22 cellular contexts compared by ENCODE assay signal in genomic region chr14:59236195-59236594, GRCh38. TPM values are rescaled to one million over a fixed set of nuclear protein-coding genes. Genes with fewer than 3 reads are reported as not detected.
A peak's percentile ranks its signal among the peaks of the same experiment; 100 is the strongest.
DNase-seq lines count a peak whose midpoint lies in the region; ATAC-seq, FAIRE-seq and TF ChIP-seq lines count a peak whose summit lies in the region.
"Had no signal": no experiment of that assay in that cellular context is flagged by ENCODE, and none has a peak within 500 bp of the region (broad histone marks: within the 10 kb centered on the region; RNA-seq: fewer than 3 reads in every experiment).

No MANE protein-coding gene starts in this region.

- no peak for TF ChIP-seq EP300 in K562 (IDR thresholded peaks at IDR 0.05; ENCODE audit: low read length)
- TF ChIP-seq EP300 in SK-N-SH (IDR thresholded peaks at IDR 0.05; ENCODE audit: borderline replicate concordance in 1 of 2, low read depth in 1 of 2, low read length in 1 of 2) = no peak

- TF ChIP-seq RAD21 in K562 (CRISPR knock-in tag; conservative IDR thresholded peaks at IDR 0.05 in 1 of 2, IDR thresholded peaks at IDR 0.05 in 1 of 2) (no peak), SK-N-SH (IDR thresholded peaks at IDR 0.05; ENCODE audit: low read length) (no peak)

- WGBS in K562 (ENCODE audit: insufficient coverage, low coverage, missing lambda C conversion rate) = 46% methylated on average over 4 of the region's 4 CpGs
- 39 to 47% (median 45%) methylated on average over 4 of the region's 4 CpGs for WGBS in heart left ventricle, 4 donors
- 73% methylated on average over 4 of the region's 4 CpGs for WGBS in SK-N-SH (ENCODE audit: low lambda C conversion rate)

- no TSS peak for BruUV-seq in K562 (replicated peaks; lab: Mats Ljungman, UMichigan)

- no peak overlapping the region for H2AFZ ChIP-seq in K562 (ENCODE audit: low read depth, low read length)
- H2AFZ ChIP-seq in SK-N-SH (ENCODE audit: low read depth) = no peak overlapping the region

- FAIRE-seq in K562 (lab: Jason Lieb, UNC) = no peak
- FAIRE-seq: RCC 7860 had no signal

- H3K36me3 ChIP-seq in K562 (ENCODE audit: control insufficient read depth, insufficient read depth, low read length) = no peaks in the 10 kb centered on the region
- H3K36me3 ChIP-seq in heart left ventricle = no peaks in the 10 kb centered on the region
- H3K36me3 ChIP-seq in SK-N-SH (replicated peaks in 1 of 2; ENCODE audit: control insufficient read depth in 1 of 2, insufficient read depth in 2 of 2, low read length in 1 of 2) = peaks cover 0 to under 1% of the 10 kb centered on the region in 2 experiments
- H3K36me3 ChIP-seq: BLaER1 had no signal

- H3K9me2 ChIP-seq in SK-N-SH = no peaks in the 10 kb centered on the region

- H3K4me1 ChIP-seq in K562 (replicated peaks in 1 of 2; ENCODE audit: control insufficient read depth in 2 of 2, insufficient read depth in 2 of 2, low read length in 2 of 2) = no peaks in the 10 kb centered on the region; a peak in 1 of 5 replicates
- H3K4me1 ChIP-seq in heart left ventricle = peaks cover 3 to 66% (median 47%) of the 10 kb centered on the region in 12 donors
- H3K4me1 ChIP-seq in SK-N-SH (ENCODE audit: control insufficient read depth in 1 of 2, insufficient read depth in 2 of 2, low read depth in 1 of 2, low read length in 1 of 2) = peaks cover 0 to 15% of the 10 kb centered on the region in 2 experiments; a peak in 2 of 4 replicates

- H3K4me3 ChIP-seq in K562 = no peak overlapping the region
- no peak overlapping the region for H3K4me3 ChIP-seq in heart left ventricle
- no peak overlapping the region for H3K4me3 ChIP-seq in SK-N-SH (ENCODE audit: low read depth in 2 of 2, low read length in 1 of 2)
- H3K4me3 ChIP-seq: BLaER1 had no signal

- DNase-seq in K562 (ENCODE audit: extremely low read depth in 1 of 4, low spot score in 3 of 4) (no peak), heart left ventricle (peak in 1 of 5 donors; percentile 33), kidney tubule cell (ENCODE audit: low spot score) (peak; percentile 15), glomerular visceral epithelial cell (ENCODE audit: extremely low spot score) (no peak), A172 (ENCODE audit: low spot score) (no peak), SK-N-SH (no peak)
- DNase-seq in activated CD8-positive, alpha-beta memory T cell treated with anti-CD3 and anti-CD28 coated beads, Interleukin-2, amount 50 U/mL, for 4 hours = no peak
- DNase-seq: ACHN; CD4-positive, alpha-beta T cell; COR-L47; DMS 273 treated with DMSO at 0.1 percent for 48 hours; DMS79 treated with DMSO at 0.1 percent for 48 hours; HCEC 1CT; Karpas-422; NCI-H1694; NCI-H2081; NCI-H2171; NCI-H345; NCI-H524 treated with DMSO at 0.1 percent for 48 hours; NCI-H82 had no signal

- CTCF ChIA-PET in K562 (lab: Yijun Ruan, JAX; ENCODE audit: low intra/inter-chr PET ratio) = no interaction called here
- CTCF ChIA-PET in SK-N-SH (lab: Yijun Ruan, JAX) = no interaction called here

- no peaks in the 10 kb centered on the region for H3F3A ChIP-seq in SK-N-SH (replicated peaks; ENCODE audit: insufficient read depth)

- in situ Hi-C loops in K562 (cut with MboI) = no loop called here

- TF ChIP-seq POLR2A in K562 (conservative IDR thresholded peaks at IDR 0.05) (no peak), heart left ventricle (IDR thresholded peaks at IDR 0.05) (no peak)

- H3K4me2 ChIP-seq in K562 (ENCODE audit: insufficient read depth, low read length) (no peak overlapping the region), SK-N-SH (no peak overlapping the region)
- H3K4me2 ChIP-seq: BLaER1 had no signal

- H3K27ac ChIP-seq in K562 (ENCODE audit: extremely low read depth, low read depth, low read length) = no peak overlapping the region
- H3K27ac ChIP-seq in heart left ventricle = peak overlapping the region in 11 of 12 donors; percentile 13 to 50 (median 27)
- H3K27ac ChIP-seq in SK-N-SH (ENCODE audit: low read depth in 2 of 2, low read length in 1 of 2) = no peak overlapping the region
- H3K27ac ChIP-seq: BLaER1 had no signal

- POLR2A ChIA-PET in K562 (lab: Yijun Ruan, JAX) (interaction anchor here (0.6 kb wide), 1 partner anchor 46 kb away, joined by 3 read pairs; no protein-coding TSS in a partner anchor), SK-N-SH (lab: Yijun Ruan, JAX) (no interaction called here)

- H3K9me3 ChIP-seq in K562 (replicated peaks; ENCODE audit: control insufficient read depth, insufficient read depth, low read depth, low read length) = no peaks in the 10 kb centered on the region
- H3K9me3 ChIP-seq in heart left ventricle = no peaks in the 10 kb centered on the region
- H3K9me3 ChIP-seq in SK-N-SH = no peaks in the 10 kb centered on the region
- H3K9me3 ChIP-seq: BLaER1 had no signal

- H3K9me1 ChIP-seq in K562 (ENCODE audit: control insufficient read depth, insufficient read depth, low read length) = no peaks in the 10 kb centered on the region

- H3K9ac ChIP-seq in K562 (ENCODE audit: insufficient read depth in 1 of 2, low read depth in 2 of 2, low read length in 2 of 2) = no peak overlapping the region
- no peak overlapping the region for H3K9ac ChIP-seq in SK-N-SH
- H3K9ac ChIP-seq: BLaER1 had no signal

- no peaks in the 10 kb centered on the region for H3K27me3 ChIP-seq in K562 (ENCODE audit: control insufficient read depth in 2 of 2, insufficient read depth in 2 of 2, low read length in 2 of 2)
- no peaks in the 10 kb centered on the region for H3K27me3 ChIP-seq in heart left ventricle
- no peaks in the 10 kb centered on the region for H3K27me3 ChIP-seq in SK-N-SH (ENCODE audit: insufficient read depth)
- H3K27me3 ChIP-seq: BLaER1 had no signal

- TF ChIP-seq CTCF in K562 (IDR thresholded peaks at IDR 0.05 in 2 of 3, conservative IDR thresholded peaks at IDR 0.05 in 1 of 3; ENCODE audit: insufficient read depth in 2 of 3, low read depth in 1 of 3, low read length in 3 of 3) = no peak
- TF ChIP-seq CTCF in heart left ventricle (IDR thresholded peaks at IDR 0.05) = no peak
- TF ChIP-seq CTCF in SK-N-SH (IDR thresholded peaks at IDR 0.05) = no peak

- ATAC-seq in K562 (no peak), heart left ventricle (peak; percentile 28 to 64 (median 46))

- intact Hi-C loops in K562 (cut with micrococcal nuclease) (no loop called here), heart left ventricle (cut with DNase I) (no loop called here)

- H3K79me2 ChIP-seq in K562 (ENCODE audit: control insufficient read depth, insufficient read depth, low read length) (no peaks in the 10 kb centered on the region), SK-N-SH (ENCODE audit: insufficient read depth) (peaks cover 18% of the 10 kb centered on the region)

- H4K20me1 ChIP-seq in K562 (replicated peaks; ENCODE audit: control insufficient read depth, insufficient read depth, low read length) (peaks cover 4% of the 10 kb centered on the region; the same call in 1 of the 2 replicates), SK-N-SH (ENCODE audit: insufficient read depth) (no peaks in the 10 kb centered on the region)
- H4K20me1 ChIP-seq: BLaER1 had no signal

TF ChIP-seq in K562, 482 proteins besides CTCF, POLR2A, EP300 and RAD21:
- TF ChIP-seq C11orf30 (IDR thresholded peaks at IDR 0.05; ENCODE audit: low read depth) = 0 out of 2 replicates have a peak, but pooled peaks have one; percentile 10
- TF ChIP-seq ZBTB8A (IDR thresholded peaks at IDR 0.05; ENCODE audit: partially characterized antibody) = no peak
- TF ChIP-seq MAFG (tag; conservative IDR thresholded peaks at IDR 0.05) = peak; percentile 40

TF ChIP-seq in SK-N-SH, 30 proteins besides CTCF, POLR2A, EP300 and RAD21 (continues in another document):
- TF ChIP-seq PBX3 (IDR thresholded peaks at IDR 0.05) (no peak), IRF3 (IDR thresholded peaks at IDR 0.05; ENCODE audit: low read depth, low read length) (no peak)

RNA-seq across cellular contexts. Expression of gene DAAM1, which starts 47.7 kb away (rescaled TPM):
- total RNA-seq in K562 (2011; cell fraction: chromatin; rRNA removed; ENCODE audit: low replicate concordance) = 14.8 and 51.6 TPM in 2 replicates
- 7.2 and 11.1 TPM in 2 replicates for total RNA-seq in K562 (2011; cell fraction: nucleolus; rRNA removed)
- total RNA-seq in K562 (2011; cell fraction: nucleoplasm; rRNA removed) = 19.7 and 34.7 TPM in 2 replicates
- 3.0 and 4.3 TPM in 2 replicates for total RNA-seq in K562 (2014; rRNA removed)
- 6.7 and 10.9 TPM in 2 replicates for total RNA-seq in K562 (2014; rRNA removed; fragmentation: Illumina TruSeq; extraction: Trizol)
- total RNA-seq in K562 (2015; rRNA removed; fragmentation: Illumina TruSeq; extraction: Trizol) = 4.6 and 5.5 TPM in 2 replicates
- 10.5 and 11.6 TPM in 2 replicates for total RNA-seq in K562 (2021)
- 8.4 and 10.5 TPM in 2 replicates for polyA plus RNA-seq in K562 (2011; rRNA removed)
- polyA plus RNA-seq in K562 (2011; cell fraction: cytosol; rRNA removed) = 1.2 and 3.4 TPM in 2 replicates
- polyA plus RNA-seq in K562 (2011; cell fraction: nucleus; rRNA removed) = 5.4 and 10.2 TPM in 2 replicates
- 3.9 and 5.9 TPM in 2 replicates for polyA plus RNA-seq in K562 (2012)
- polyA plus RNA-seq in K562 (2014; fragmentation: Illumina TruSeq; extraction: Trizol) = 8.2 and 10.6 TPM in 2 replicates
- 1 to 10 TPM; 3.6 to 6.3 TPM for polyA plus RNA-seq in K562 (2014; fragmentation: Nextera tagmentation; extraction: Ambion mirVana)
- 5.0 and 7.0 TPM in 2 replicates for polyA plus RNA-seq in K562 (2014; rRNA removed)
- 38.4 and 55.9 TPM in 2 replicates for polyA minus RNA-seq in K562 (2011; rRNA and poly(A)+ RNA removed)
- 3.5 and 3.6 TPM in 2 replicates for polyA minus RNA-seq in K562 (2011; cell fraction: cytosol; rRNA and poly(A)+ RNA removed)
- 20.7 and 36.2 TPM in 2 replicates for polyA minus RNA-seq in K562 (2011; cell fraction: nucleus; rRNA and poly(A)+ RNA removed)
- 10 to 100 TPM; 35.1 to 92.6 (median 68.4) TPM for total RNA-seq in heart left ventricle
- polyA plus RNA-seq in heart left ventricle = 10 to 100 TPM; 18.2 to 58.3 TPM
- 2.8 and 2.9 TPM in 2 replicates for total RNA-seq in A172 (2014; rRNA removed; shearing (Covaris generic))
- 5.1 and 5.5 TPM in 2 replicates for polyA plus RNA-seq in SK-N-SH (2012; rRNA removed)
- polyA plus RNA-seq in SK-N-SH (2012; cell fraction: cytosol; rRNA removed) = 5.0 and 10.1 TPM in 2 replicates
- polyA plus RNA-seq in SK-N-SH (2012; cell fraction: nucleus; rRNA removed) = 7.0 and 10.8 TPM in 2 replicates

Comparison
In these comparisons a context has a peak if more than half of its experiments do, and no peak if none do; other contexts are left out.
1. H3K27ac ChIP-seq: peak in heart left ventricle (11 of 12); none in K562 (single experiment) and SK-N-SH (0 of 2).